1 cellular context compared by ENCODE assay signal in genomic region chr18:21109936-21110666, GRCh38.
TF ChIP-seq lines count a peak whose summit lies in the region.

No MANE protein-coding gene starts in this region.

TF ChIP-seq in HepG2, 621 proteins besides CTCF, POLR2A, EP300 and RAD21 (continued from another document):
- TF ChIP-seq RORA (CRISPR knock-in tag; IDR thresholded peaks at IDR 0.05) (no peak), ZNF780A (CRISPR knock-in tag; IDR thresholded peaks at IDR 0.05) (no peak), ELF3 (CRISPR knock-in tag; IDR thresholded peaks at IDR 0.05) (no peak), POLR2AphosphoS2 (IDR thresholded peaks at IDR 0.05; ENCODE audit: low read depth, low read length) (no peak), ZNF275 (CRISPR knock-in tag; IDR thresholded peaks at IDR 0.05; ENCODE audit: borderline replicate concordance) (no peak), ONECUT2 (CRISPR knock-in tag; IDR thresholded peaks at IDR 0.05) (no peak), ZNF639 (CRISPR knock-in tag; conservative IDR thresholded peaks at IDR 0.05) (no peak), ZBTB3 (CRISPR knock-in tag; IDR thresholded peaks at IDR 0.05; ENCODE audit: borderline replicate concordance, low read depth) (no peak), FLYWCH1 (CRISPR knock-in tag; IDR thresholded peaks at IDR 0.05) (no peak), NFE2 (CRISPR knock-in tag; IDR thresholded peaks at IDR 0.05) (no peak), GZF1 (CRISPR knock-in tag; IDR thresholded peaks at IDR 0.05) (no peak), HBP1 (CRISPR knock-in tag; IDR thresholded peaks at IDR 0.05; ENCODE audit: low read depth) (no peak), IRX3 (CRISPR knock-in tag; IDR thresholded peaks at IDR 0.05; ENCODE audit: borderline replicate concordance, low read depth) (no peak), NR2F1 (CRISPR knock-in tag; IDR thresholded peaks at IDR 0.05) (no peak), CAMTA2 (CRISPR knock-in tag; IDR thresholded peaks at IDR 0.05; ENCODE audit: borderline replicate concordance) (no peak), DMTF1 (CRISPR knock-in tag; IDR thresholded peaks at IDR 0.05) (no peak), REST (IDR thresholded peaks at IDR 0.05; ENCODE audit: borderline replicate concordance in 1 of 2, low read depth in 1 of 2, low read length in 2 of 2) (no peak), MTA1 (CRISPR knock-in tag; IDR thresholded peaks at IDR 0.05; ENCODE audit: borderline replicate concordance) (no peak), ZNF513 (CRISPR knock-in tag; conservative IDR thresholded peaks at IDR 0.05) (no peak)
